ENCODE assay signal across 8 cellular contexts in the genomic region with DNA sequence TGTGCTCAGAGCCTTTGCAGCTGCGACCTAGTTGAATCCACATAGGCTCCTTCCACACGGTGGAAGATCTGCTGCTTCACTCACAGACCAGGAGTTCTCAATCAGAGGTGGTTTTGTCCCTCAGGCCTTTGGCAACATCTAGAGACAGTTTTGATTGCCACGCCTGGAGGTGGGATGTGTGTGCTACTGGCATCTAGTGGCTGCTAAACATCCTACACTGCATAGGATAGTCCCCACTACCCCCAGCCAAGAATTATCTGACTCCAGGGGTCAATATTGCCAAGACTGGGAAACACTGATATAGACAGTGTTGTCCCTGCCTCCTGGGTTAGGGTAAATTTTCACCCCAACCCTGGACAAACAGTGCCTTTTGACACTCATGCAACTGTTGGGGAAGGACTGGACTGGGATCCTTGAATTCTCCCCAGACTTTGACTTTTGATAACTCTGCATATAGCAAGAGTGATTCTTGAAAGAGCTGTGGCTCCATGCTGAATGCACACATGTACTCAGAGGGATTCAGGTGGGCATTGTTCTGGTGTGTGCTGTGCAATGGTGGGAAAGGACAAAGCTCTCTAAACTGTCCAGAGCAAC. TPM values are rescaled to one million over a fixed set of nuclear protein-coding genes. Genes with fewer than 3 reads are reported as not detected.
DNase-seq lines count a peak whose midpoint lies in the region; ATAC-seq and TF ChIP-seq lines count a peak whose summit lies in the region.

No MANE protein-coding gene starts in this region.

- no peaks in the 10 kb centered on the region for H3K79me2 ChIP-seq in OCI-LY1 (ENCODE audit: insufficient read depth, low read length)

- no peak overlapping the region for H3K9ac ChIP-seq in OCI-LY1 (ENCODE audit: low read length)

- no peak for DNase-seq in CD8-positive, alpha-beta T cell
- DNase-seq in GM20000 (ENCODE audit: low spot score), result peak; percentile 49
- no peak for DNase-seq in epithelial cell of proximal tubule (ENCODE audit: low read depth)
- DNase-seq in stimulated activated naive CD8-positive, alpha-beta T cell treated with anti-CD3 and anti-CD28 coated beads, Interleukin-15, amount 100 ng/mL, for 72 hours, result peak in 1 of 2 donors; percentile 20
- no peak for DNase-seq in head of caudate nucleus
- no peak for DNase-seq in left lung
- no peak for DNase-seq in NCI-H1048 (lab: John Stamatoyannopoulos, UW)

- no peaks in the 10 kb centered on the region for H3K4me1 Mint-ChIP-seq in CD8-positive, alpha-beta T cell (ENCODE audit: low read depth)
- H3K4me1 Mint-ChIP-seq in stimulated activated naive CD8-positive, alpha-beta T cell treated with anti-CD3 and anti-CD28 coated beads, Interleukin-15, amount 100 ng/mL, for 72 hours, result peaks cover 6% of the 10 kb centered on the region

- no peak overlapping the region for H3K4me3 Mint-ChIP-seq in CD8-positive, alpha-beta T cell
- H3K4me3 Mint-ChIP-seq in stimulated activated naive CD8-positive, alpha-beta T cell treated with anti-CD3 and anti-CD28 coated beads, Interleukin-15, amount 100 ng/mL, for 72 hours, result no peak overlapping the region

- H3K4me2 ChIP-seq in OCI-LY1 (ENCODE audit: low read length), result no peak overlapping the region

- no peak overlapping the region for H3K27ac Mint-ChIP-seq in CD8-positive, alpha-beta T cell
- peak overlapping the region in 1 of 2 donors; percentile 13 for H3K27ac Mint-ChIP-seq in stimulated activated naive CD8-positive, alpha-beta T cell treated with anti-CD3 and anti-CD28 coated beads, Interleukin-15, amount 100 ng/mL, for 72 hours

- H3K27ac ChIP-seq in CD8-positive, alpha-beta T cell (ENCODE audit: low read depth, low read length), result no peak overlapping the region
- no peak overlapping the region for H3K27ac ChIP-seq in OCI-LY1 (ENCODE audit: low read depth, low read length, poor library complexity, severe bottlenecking)
- no peak overlapping the region for H3K27ac ChIP-seq in left lung

- no peaks in the 10 kb centered on the region for H3F3A ChIP-seq in OCI-LY1 (ENCODE audit: insufficient read depth, low read length)

- no peaks in the 10 kb centered on the region for H3K9me3 Mint-ChIP-seq in CD8-positive, alpha-beta T cell
- no peaks in the 10 kb centered on the region for H3K9me3 Mint-ChIP-seq in stimulated activated naive CD8-positive, alpha-beta T cell treated with anti-CD3 and anti-CD28 coated beads, Interleukin-15, amount 100 ng/mL, for 72 hours

- no peaks in the 10 kb centered on the region for H3K9me2 ChIP-seq in OCI-LY1 (ENCODE audit: low read depth, low read length)

- intact Hi-C loops in CD8-positive, alpha-beta T cell (cut with DNase I, micrococcal nuclease), result loop anchor here in 1 of 2 experiments (1.0 to 5.0 kb wide), 2 partner anchors 77 to 93 kb away; no protein-coding TSS in a partner anchor
- intact Hi-C loops in head of caudate nucleus (cut with DNase I) (no loop called here), left lung (cut with DNase I) (no loop called here)

- peak; percentile 58 for ATAC-seq in CD8-positive, alpha-beta T cell
- ATAC-seq in stimulated activated naive CD8-positive, alpha-beta T cell treated with anti-CD3 and anti-CD28 coated beads, Interleukin-15, amount 100 ng/mL, for 72 hours, result peak; percentile 86
- ATAC-seq in left lung, result no peak

- POLR2A ChIA-PET in CD8-positive, alpha-beta T cell (lab: Charles Lee), result interaction anchor here (1.1 kb wide), 1 partner anchor 38 kb away, joined by 3 read pairs; no protein-coding TSS in a partner anchor

- H3K36me3 ChIP-seq in CD8-positive, alpha-beta T cell (ENCODE audit: insufficient read depth, low read length), result no peaks in the 10 kb centered on the region
- no peaks in the 10 kb centered on the region for H3K36me3 ChIP-seq in OCI-LY1 (ENCODE audit: insufficient read depth, low read length)
- H3K36me3 ChIP-seq in left lung, result peaks cover 0 to 55% of the 10 kb centered on the region in 2 donors

- no peak overlapping the region for H3K4me3 ChIP-seq in CD8-positive, alpha-beta T cell (ENCODE audit: low read depth, low read length)
- H3K4me3 ChIP-seq in OCI-LY1 (ENCODE audit: low read depth, low read length, poor library complexity, severe bottlenecking) (no peak overlapping the region), epithelial cell of proximal tubule (ENCODE audit: low read depth, low read length) (no peak overlapping the region), left lung (no peak overlapping the region)

- H3K27me3 Mint-ChIP-seq in CD8-positive, alpha-beta T cell (ENCODE audit: low read depth), result no peaks in the 10 kb centered on the region
- no peaks in the 10 kb centered on the region for H3K27me3 Mint-ChIP-seq in stimulated activated naive CD8-positive, alpha-beta T cell treated with anti-CD3 and anti-CD28 coated beads, Interleukin-15, amount 100 ng/mL, for 72 hours

- no peak overlapping the region for H2AFZ ChIP-seq in OCI-LY1 (ENCODE audit: low read length)

- no peaks in the 10 kb centered on the region for H4K20me1 ChIP-seq in OCI-LY1 (ENCODE audit: insufficient read depth, low read length)

- peaks cover 14% of the 10 kb centered on the region for H3K36me3 Mint-ChIP-seq in CD8-positive, alpha-beta T cell

- H3K27me3 ChIP-seq in CD8-positive, alpha-beta T cell (ENCODE audit: insufficient read depth, low read length), result no peaks in the 10 kb centered on the region
- H3K27me3 ChIP-seq in OCI-LY1 (ENCODE audit: insufficient read depth, low read length), result no peaks in the 10 kb centered on the region
- H3K27me3 ChIP-seq in left lung, result no peaks in the 10 kb centered on the region

- H3K4me1 ChIP-seq in CD8-positive, alpha-beta T cell (ENCODE audit: insufficient read depth, low read length), result no peaks in the 10 kb centered on the region
- no peaks in the 10 kb centered on the region for H3K4me1 ChIP-seq in OCI-LY1 (ENCODE audit: insufficient read depth, low read length, severe bottlenecking)
- peaks cover 0 to 10% of the 10 kb centered on the region in 2 donors for H3K4me1 ChIP-seq in left lung

- no peak for TF ChIP-seq CTCF in CD8-positive, alpha-beta T cell (IDR thresholded peaks at IDR 0.05)
- TF ChIP-seq CTCF in GM20000 (IDR thresholded peaks at IDR 0.05; ENCODE audit: extremely low read depth, missing control alignments) (peak; percentile 24), OCI-LY1 (IDR thresholded peaks at IDR 0.05; ENCODE audit: low read length) (peak; percentile 68), epithelial cell of proximal tubule (conservative IDR thresholded peaks at IDR 0.05; ENCODE audit: low read depth, low read length) (peak; percentile 60), left lung (IDR thresholded peaks at IDR 0.05) (peak in 1 of 2 donors; percentile 8)

- CTCF ChIA-PET in CD8-positive, alpha-beta T cell (lab: Charles Lee), result interaction anchor here (0.6 to 11.5 kb wide), 11 partner anchors 9 to 593 kb away, joined by 3 to 106 read pairs (median 4); no protein-coding TSS in a partner anchor

- H3K9me3 ChIP-seq in CD8-positive, alpha-beta T cell (ENCODE audit: low read length), result no peaks in the 10 kb centered on the region
- H3K9me3 ChIP-seq in OCI-LY1 (ENCODE audit: low read length) (no peaks in the 10 kb centered on the region), left lung (no peaks in the 10 kb centered on the region)

RNA-seq across cellular contexts. Expression of gene BAZ2A, which starts 39.8 kb away (rescaled TPM):
- 100 to 1,000 TPM; 197 to 198 TPM for total RNA-seq in CD8-positive, alpha-beta T cell
- total RNA-seq in epithelial cell of proximal tubule (41.5 and 43.1 TPM in 2 replicates), left lung (10 to 100 TPM; 91.0 to 96.0 TPM)

RNA-seq across cellular contexts. Expression of gene ATP5F1B, which starts 55.5 kb away (rescaled TPM):
- total RNA-seq in CD8-positive, alpha-beta T cell, result 100 to 1,000 TPM; 417 to 429 TPM
- 569 and 705 TPM in 2 replicates for total RNA-seq in epithelial cell of proximal tubule
- 100 to 1,000 TPM; 433 to 487 TPM for total RNA-seq in left lung
